In the genomic region with DNA sequence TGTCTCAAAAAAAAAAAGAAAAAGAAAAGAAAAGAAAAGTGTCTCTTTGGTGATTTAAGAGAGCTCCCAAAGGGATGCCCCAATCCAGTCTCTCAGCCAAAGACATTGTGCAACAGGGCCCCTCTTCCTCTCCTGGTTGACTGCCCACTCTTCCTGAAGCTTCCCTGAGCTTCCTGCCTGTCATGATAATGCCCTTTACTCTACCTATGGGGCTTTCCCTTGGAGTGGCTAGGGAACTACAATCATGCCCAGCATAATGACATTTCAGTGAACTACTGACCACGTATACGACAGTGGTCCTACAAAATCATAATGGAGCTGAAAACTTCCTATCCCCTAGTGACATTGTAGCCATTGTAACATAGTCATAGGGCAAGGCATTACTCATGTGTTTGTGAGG, we compare ENCODE assay signal across 15 cellular contexts.
"Had no signal": no experiment of that assay in that cellular context is flagged by ENCODE, and none has a peak within 500 bp of the region (broad histone marks: within the 10 kb centered on the region; RNA-seq: fewer than 3 reads in every experiment).

No MANE protein-coding gene starts in this region.

- H3K79me2 ChIP-seq: hepatocyte had no signal

- DNase-seq: activated CD4-positive, CD25-positive, alpha-beta regulatory T cell treated with anti-CD3 and anti-CD28 coated beads, Interleukin-2, amount 50 U/mL, for 72 hours; activated naive CD4-positive, alpha-beta T cell treated with anti-CD3 and anti-CD28 coated beads, Interleukin-2, amount 10 ng/mL, durations not matched to agents 7 days and 5 days; left ventricle myocardium superior; naive thymus-derived CD8-positive, alpha-beta T cell; nucleus accumbens; psoas muscle; SW 1271 had no signal

- H3K9me3 ChIP-seq: suprapubic skin, upper lobe of left lung had no signal

- FAIRE-seq: keratinocyte had no signal

- H3K27me3 ChIP-seq: hepatocyte, suprapubic skin, upper lobe of left lung had no signal

- H3K36me3 ChIP-seq: suprapubic skin, upper lobe of left lung had no signal

- H2AFZ ChIP-seq: hepatocyte had no signal

- H3K4me2 ChIP-seq: hepatocyte had no signal

- H3K36me3 Mint-ChIP-seq: activated naive CD4-positive, alpha-beta T cell treated with anti-CD3 and anti-CD28 coated beads, Interleukin-2, amount 10 ng/mL, durations not matched to agents 7 days and 5 days; memory B cell had no signal

- H3K27ac Mint-ChIP-seq: activated naive CD4-positive, alpha-beta T cell treated with anti-CD3 and anti-CD28 coated beads, Interleukin-2, amount 10 ng/mL, durations not matched to agents 7 days and 5 days; activated T-helper 2 cell treated with anti-CD3 and anti-CD28 coated beads, Interferon-gamma antibody, Interleukin-2, Interleukin-4, amounts not matched to agents 10 μg/mL and 5 μg/mL and 100 μg/mL, durations not matched to agents 14 hours and 24 hours and 36 hours; memory B cell; naive thymus-derived CD8-positive, alpha-beta T cell; stimulated activated naive CD8-positive, alpha-beta T cell treated with anti-CD3 and anti-CD28 coated beads, Interleukin-15, Interleukin-2, amounts not matched to agents 100 ng/mL and 50 ng/mL, for 24 hours; T-helper 2 cell treated with Interferon-gamma antibody and Interleukin-4, amounts not matched to agents 5 μg/mL and 100 μg/mL, for 36 hours had no signal

- H3K4me3 Mint-ChIP-seq: activated naive CD4-positive, alpha-beta T cell treated with anti-CD3 and anti-CD28 coated beads, Interleukin-2, amount 10 ng/mL, durations not matched to agents 7 days and 5 days; memory B cell; naive thymus-derived CD8-positive, alpha-beta T cell; stimulated activated naive CD8-positive, alpha-beta T cell treated with anti-CD3 and anti-CD28 coated beads, Interleukin-15, Interleukin-2, amounts not matched to agents 100 ng/mL and 50 ng/mL, for 24 hours; T-helper 2 cell treated with Interferon-gamma antibody and Interleukin-4, amounts not matched to agents 5 μg/mL and 100 μg/mL, for 36 hours had no signal

- H3K4me3 ChIP-seq: hepatocyte, psoas muscle, suprapubic skin, upper lobe of left lung had no signal

- H3K4me1 ChIP-seq: psoas muscle, suprapubic skin, upper lobe of left lung had no signal

- H3K4me1 Mint-ChIP-seq: activated naive CD4-positive, alpha-beta T cell treated with anti-CD3 and anti-CD28 coated beads, Interleukin-2, amount 10 ng/mL, durations not matched to agents 7 days and 5 days; memory B cell had no signal

- H3K27ac ChIP-seq: hepatocyte, psoas muscle, suprapubic skin, upper lobe of left lung had no signal

- ATAC-seq: left ventricle myocardium superior; naive thymus-derived CD8-positive, alpha-beta T cell; psoas muscle had no signal

- H3K9me3 Mint-ChIP-seq: activated naive CD4-positive, alpha-beta T cell treated with anti-CD3 and anti-CD28 coated beads, Interleukin-2, amount 10 ng/mL, durations not matched to agents 7 days and 5 days; activated T-helper 2 cell treated with anti-CD3 and anti-CD28 coated beads, Interferon-gamma antibody, Interleukin-2, Interleukin-4, amounts not matched to agents 10 μg/mL and 5 μg/mL and 100 μg/mL, durations not matched to agents 14 hours and 24 hours and 36 hours; stimulated activated naive CD8-positive, alpha-beta T cell treated with anti-CD3 and anti-CD28 coated beads, Interleukin-15, Interleukin-2, amounts not matched to agents 100 ng/mL and 50 ng/mL, for 24 hours; T-helper 2 cell treated with Interferon-gamma antibody and Interleukin-4, amounts not matched to agents 5 μg/mL and 100 μg/mL, for 36 hours had no signal
